Comparison of ENCODE assay signal across 18 cellular contexts in the genomic region with DNA sequence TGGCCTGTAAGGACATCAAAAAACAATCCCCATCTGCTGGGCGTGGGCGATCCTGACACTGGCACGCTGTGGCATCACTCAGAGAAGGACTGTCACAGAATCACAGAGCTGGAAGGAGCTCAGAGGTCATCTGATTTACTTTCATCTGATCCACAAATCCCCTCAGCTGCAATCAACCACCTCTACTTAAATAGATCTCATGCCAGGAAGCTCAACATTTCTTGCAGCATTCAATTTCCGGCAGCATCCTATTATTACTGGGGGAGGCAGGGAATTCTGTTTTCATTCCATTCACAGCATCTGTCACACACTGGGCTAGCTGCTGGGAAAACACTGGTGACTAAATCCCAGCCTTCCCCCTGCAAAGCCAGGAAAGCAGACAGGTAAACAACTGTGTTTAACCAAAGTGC. TPM values are rescaled to one million over a fixed set of nuclear protein-coding genes. Genes with fewer than 3 reads are reported as not detected.
DNase-seq lines count a peak whose midpoint lies in the region; ATAC-seq and TF ChIP-seq lines count a peak whose summit lies in the region.
"Had no signal": no experiment of that assay in that cellular context is flagged by ENCODE, and none has a peak within 500 bp of the region (broad histone marks: within the 10 kb centered on the region; RNA-seq: fewer than 3 reads in every experiment).

No MANE protein-coding gene starts in this region.

- H3K4me1 ChIP-seq in left ventricle myocardium inferior = peaks cover 50% of the 10 kb centered on the region
- peaks cover 0 to 40% of the 10 kb centered on the region in 2 donors for H3K4me1 ChIP-seq in right atrium auricular region
- H3K4me1 ChIP-seq: left lung had no signal

- TF ChIP-seq CTCF in left ventricle myocardium inferior (IDR thresholded peaks at IDR 0.05; ENCODE audit: borderline replicate concordance) (no peak), right atrium auricular region (IDR thresholded peaks at IDR 0.05) (no peak)

- H3K27me3 ChIP-seq in left ventricle myocardium inferior (ENCODE audit: low read depth) = no peaks in the 10 kb centered on the region
- no peaks in the 10 kb centered on the region for H3K27me3 ChIP-seq in right atrium auricular region
- H3K27me3 ChIP-seq: esophagus squamous epithelium, hepatocyte, left lung had no signal

- H3K4me3 ChIP-seq in left ventricle myocardium inferior (no peak overlapping the region), right atrium auricular region (no peak overlapping the region)
- H3K4me3 ChIP-seq: esophagus squamous epithelium, hepatocyte, left lung had no signal

- DNase-seq in left ventricle myocardium inferior (no peak), right atrium auricular region (ENCODE audit: low spot score) (no peak), SHP77 (lab: John Stamatoyannopoulos, UW) (peak; percentile 80 to 84), head of caudate nucleus (peak in 37 of 42 donors; percentile 26 to 83 (median 64)), Kasumi-1 (lab: John Stamatoyannopoulos, UW) (no peak), mucosa of gallbladder (ENCODE audit: low spot score) (no peak)
- DNase-seq in effector CD8-positive, alpha-beta T cell (lab: John Stamatoyannopoulos, UW) = no peak
- DNase-seq: ACHN; activated T-cell treated with anti-CD3 and anti-CD28 coated beads, Interleukin-2, amount 50 U/mL, for 24 hours; esophagus squamous epithelium; H7; left lung; NCI-H1436; OCI-M1; stimulated activated naive CD8-positive, alpha-beta T cell treated with anti-CD3 and anti-CD28 coated beads, Interleukin-15, amount 100 ng/mL, for 72 hours; T-cell had no signal

- H3K36me3 ChIP-seq in left ventricle myocardium inferior = no peaks in the 10 kb centered on the region
- H3K36me3 ChIP-seq in right atrium auricular region = no peaks in the 10 kb centered on the region
- H3K36me3 ChIP-seq: esophagus squamous epithelium, left lung had no signal

- ATAC-seq in HG03354 (IDR thresholded peaks at IDR 0.05; ENCODE audit: poor library complexity, severe bottlenecking, unreplicated experiment) = no peak
- ATAC-seq: left lung; stimulated activated naive CD8-positive, alpha-beta T cell treated with anti-CD3 and anti-CD28 coated beads, Interleukin-15, amount 100 ng/mL, for 72 hours; T-cell had no signal

- intact Hi-C loops in left ventricle myocardium inferior (cut with micrococcal nuclease) (no loop called here), head of caudate nucleus (cut with DNase I) (no loop called here)

- H3K9me3 ChIP-seq in left ventricle myocardium inferior (replicated peaks) (no peaks in the 10 kb centered on the region), right atrium auricular region (no peaks in the 10 kb centered on the region)
- H3K9me3 ChIP-seq: esophagus squamous epithelium, left lung had no signal

- H3K27ac ChIP-seq in left ventricle myocardium inferior (replicated peaks) (peak overlapping the region; percentile 65), right atrium auricular region (peak overlapping the region in 1 of 2 donors; percentile 48)
- H3K27ac ChIP-seq: esophagus squamous epithelium, hepatocyte, left lung had no signal

RNA-seq across cellular contexts. Expression of gene RETREG1, which starts 38.3 kb away (rescaled TPM):
- total RNA-seq in left ventricle myocardium inferior (269 TPM), right atrium auricular region (100 to 1,000 TPM; 102 to 180 TPM), mucosa of gallbladder (63.7 TPM)

Comparison
In these comparisons a context has a peak if more than half of its experiments do, and no peak if none do; other contexts are left out.
1. DNase-seq: peak in SHP77 (2 of 2) and head of caudate nucleus (37 of 42); none in left ventricle myocardium inferior (single experiment), right atrium auricular region (single experiment), Kasumi-1 (0 of 2), mucosa of gallbladder (single experiment) and effector CD8-positive, alpha-beta T cell (single experiment).